1 cellular context compared by ENCODE assay signal in genomic region chr18:3623769-3624545, GRCh38.
TF ChIP-seq lines count a peak whose summit lies in the region.

No MANE protein-coding gene starts in this region.

TF ChIP-seq in K562, 482 proteins besides CTCF, POLR2A, EP300 and RAD21 (continued from another document and continues in another):
- no peak for TF ChIP-seq ELK1 (CRISPR knock-in tag; IDR thresholded peaks at IDR 0.05)
- TF ChIP-seq ADNP (tag; IDR thresholded peaks at IDR 0.05): no peak
- TF ChIP-seq SMAD1 (IDR thresholded peaks at IDR 0.05; ENCODE audit: low read depth, low read length, partially characterized antibody): peak; percentile 85
- peak; percentile 95 for TF ChIP-seq ETV1 (tag; conservative IDR thresholded peaks at IDR 0.05; ENCODE audit: low read depth)
- TF ChIP-seq PRDM10 (IDR thresholded peaks at IDR 0.05; ENCODE audit: partially characterized antibody): no peak
- no peak for TF ChIP-seq ZFX (CRISPR knock-in tag; IDR thresholded peaks at IDR 0.05)
- peak; percentile 88 for TF ChIP-seq TBP (optimal IDR thresholded peaks at IDR 0.05; ENCODE audit: low read depth, low read length)
- peak; percentile 99 for TF ChIP-seq ARID3A (IDR thresholded peaks at IDR 0.05; ENCODE audit: borderline replicate concordance, low read depth, low read length)
- TF ChIP-seq NCOR1 (IDR thresholded peaks at IDR 0.05): no peak
- 0 out of 2 replicates have a peak, but pooled peaks have one; percentile 6 for TF ChIP-seq LARP7 (IDR thresholded peaks at IDR 0.05)
- TF ChIP-seq TCF7L2 (IDR thresholded peaks at IDR 0.05; ENCODE audit: low read depth, low read length): no peak
- TF ChIP-seq ZNF23 (CRISPR knock-in tag; IDR thresholded peaks at IDR 0.05): peak; percentile 85; the same call in 1 of the 2 replicates
- peak; percentile 84 for TF ChIP-seq ZFP91 (CRISPR knock-in tag; IDR thresholded peaks at IDR 0.05)
- TF ChIP-seq PCBP1 (IDR thresholded peaks at IDR 0.05; ENCODE audit: low read depth, low read length, poor library complexity, severe bottlenecking): no peak
- no peak for TF ChIP-seq NFYB (IDR thresholded peaks at IDR 0.05; ENCODE audit: extremely low read depth, insufficient read length)
- peak; percentile 22; the same call in 1 of the 2 replicates for TF ChIP-seq ZBED1 (IDR thresholded peaks at IDR 0.05)
- peak; percentile 93 for TF ChIP-seq TEAD2 (tag; IDR thresholded peaks at IDR 0.05)
- no peak for TF ChIP-seq SIN3B (IDR thresholded peaks at IDR 0.05; ENCODE audit: low read depth)
- TF ChIP-seq KDM2B (CRISPR knock-in tag; IDR thresholded peaks at IDR 0.05): peak; percentile 50; the same call in 1 of the 2 replicates
- no peak; the same call in 1 of the 2 replicates for TF ChIP-seq ETS1 (conservative IDR thresholded peaks at IDR 0.05; ENCODE audit: control insufficient read depth, low read depth, low read length)
- TF ChIP-seq ILK (tag; IDR thresholded peaks at IDR 0.05; ENCODE audit: borderline replicate concordance, low read depth): no peak
- no peak for TF ChIP-seq GTF3C2 (IDR thresholded peaks at IDR 0.05; ENCODE audit: borderline replicate concordance, extremely low read depth, insufficient read length)
- no peak for TF ChIP-seq PHF20 (IDR thresholded peaks at IDR 0.05; ENCODE audit: partially characterized antibody)
- TF ChIP-seq ARID4B (CRISPR knock-in tag; IDR thresholded peaks at IDR 0.05): peak; percentile 3; the same call in 1 of the 2 replicates
- no peak for TF ChIP-seq CHD4 (IDR thresholded peaks at IDR 0.05; ENCODE audit: insufficient read depth, insufficient replicate concordance, low read depth, low read length, poor library complexity, severe bottlenecking)
- no peak for TF ChIP-seq RBM39 (optimal IDR thresholded peaks at IDR 0.05; ENCODE audit: low read depth, low read length)
- no peak for TF ChIP-seq TRIM28 (IDR thresholded peaks at IDR 0.05)
- TF ChIP-seq DPF2 (IDR thresholded peaks at IDR 0.05): no peak
- TF ChIP-seq ZNF41 (CRISPR knock-in tag; conservative IDR thresholded peaks at IDR 0.05): peak; percentile 84
- TF ChIP-seq GTF2B (IDR thresholded peaks at IDR 0.05; ENCODE audit: extremely low read depth, insufficient read length): no peak
- no peak for TF ChIP-seq ID3 (CRISPR knock-in tag; IDR thresholded peaks at IDR 0.05)
- TF ChIP-seq ID3 (tag; IDR thresholded peaks at IDR 0.05): peak; percentile 98
- TF ChIP-seq HES1 (IDR thresholded peaks at IDR 0.05; ENCODE audit: low read depth): no peak; the same call in 1 of the 2 replicates
